ENCODE assay signal across 8 cellular contexts in the genomic region with DNA sequence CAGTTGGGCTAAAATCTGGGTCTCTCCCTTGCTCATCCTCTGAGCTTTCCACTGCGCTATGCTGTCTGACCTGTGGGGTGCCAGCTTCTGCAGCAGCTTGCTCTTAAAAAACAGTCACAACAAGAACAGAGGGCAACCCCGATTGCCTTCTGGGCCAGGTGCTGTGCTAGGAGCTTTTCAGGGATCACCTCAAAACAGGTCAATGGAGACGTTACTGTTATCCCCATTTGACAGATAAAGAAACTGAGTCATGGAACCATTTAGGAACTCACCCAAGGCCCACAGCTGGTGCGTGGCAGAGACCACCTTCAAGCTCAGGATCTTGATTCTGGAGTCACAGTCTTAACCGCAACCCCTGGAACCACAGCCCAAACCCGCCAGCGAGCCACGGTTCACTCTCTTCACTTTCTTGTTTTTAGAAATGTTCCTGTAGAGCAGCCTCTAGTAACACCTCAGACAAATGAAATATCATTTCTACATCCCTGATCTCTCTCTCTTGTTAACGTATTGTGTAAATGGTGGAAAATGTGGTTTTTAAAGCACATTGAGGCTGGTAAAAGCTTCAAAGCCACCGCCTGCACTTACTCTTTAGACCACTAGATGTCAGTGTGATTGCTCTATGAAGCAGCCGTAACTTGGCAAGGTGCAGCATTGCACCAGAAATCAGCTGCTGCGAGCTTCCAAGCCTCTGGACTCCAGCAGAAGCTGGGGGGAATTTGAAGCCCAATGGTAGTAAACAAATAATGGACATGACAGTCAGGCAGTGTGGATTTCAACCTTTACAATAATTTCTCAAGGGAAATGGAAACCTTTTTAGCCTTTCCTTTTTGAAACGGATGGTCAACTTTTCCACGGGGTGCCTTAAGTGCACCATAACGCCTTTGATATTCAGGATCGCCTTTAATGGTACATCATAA. TPM values are rescaled to one million over a fixed set of nuclear protein-coding genes. Genes with fewer than 3 reads are reported as not detected.
DNase-seq lines count a peak whose midpoint lies in the region; ATAC-seq, FAIRE-seq and TF ChIP-seq lines count a peak whose summit lies in the region.

No MANE protein-coding gene starts in this region.

- H4K20me1 ChIP-seq in MM.1S (ENCODE audit: insufficient read depth, low read length): no peaks in the 10 kb centered on the region

- H3K79me2 ChIP-seq in MM.1S (ENCODE audit: low read length): no peaks in the 10 kb centered on the region

- H3K27ac ChIP-seq in MM.1S (ENCODE audit: low read length) (no peak overlapping the region), SJSA1 (no peak overlapping the region)

- peak; percentile 77 for ATAC-seq in omental fat pad (ENCODE audit: low FRiP score)

- TF ChIP-seq POLR2A in H54 (IDR thresholded peaks at IDR 0.05; ENCODE audit: low read depth, low read length): no peak

- H3K4me2 ChIP-seq in MM.1S (ENCODE audit: low read depth, low read length): no peak overlapping the region

- no peak overlapping the region for H2AFZ ChIP-seq in MM.1S (ENCODE audit: low read length)

- H3K4me3 Mint-ChIP-seq in type B pancreatic cell: no peak overlapping the region

- DNase-seq in H54 (ENCODE audit: insufficient read length, low spot score) (peak; percentile 58), MM.1S (peak; percentile 79), SJSA1 (ENCODE audit: low read depth in 1 of 2, low spot score in 2 of 2) (peak; percentile 51 to 71), frontal cortex (ENCODE audit: low spot score in 2 of 2) (peak; percentile 23 to 53), omental fat pad (ENCODE audit: low spot score) (peak; percentile 39), type B pancreatic cell (ENCODE audit: extremely low spot score, unreplicated experiment) (no peak)
- DNase-seq in activated naive CD4-positive, alpha-beta T cell (lab: John Stamatoyannopoulos, UW): peak; percentile 25 to 59 (median 42)

- H3K4me3 ChIP-seq in MM.1S (ENCODE audit: low read length) (no peak overlapping the region), SJSA1 (no peak overlapping the region)

- H3F3A ChIP-seq in MM.1S (ENCODE audit: insufficient read depth, low read length): no peaks in the 10 kb centered on the region

- no peaks in the 10 kb centered on the region for H3K36me3 ChIP-seq in MM.1S (replicated peaks; ENCODE audit: insufficient read depth, low read length)
- H3K36me3 ChIP-seq in SJSA1: no peaks in the 10 kb centered on the region

- H3K9me3 ChIP-seq in MM.1S (replicated peaks; ENCODE audit: insufficient read depth, low read length): no peaks in the 10 kb centered on the region
- no peaks in the 10 kb centered on the region; the same call in 1 of the 2 replicates for H3K9me3 ChIP-seq in SJSA1 (replicated peaks)

- H3K4me1 Mint-ChIP-seq in type B pancreatic cell (ENCODE audit: unreplicated experiment): peaks cover 17% of the 10 kb centered on the region

- no peaks in the 10 kb centered on the region for H3K27me3 Mint-ChIP-seq in type B pancreatic cell

- H3K27ac Mint-ChIP-seq in type B pancreatic cell: no peak overlapping the region

- FAIRE-seq in G401.6 (lab: Jason Lieb, UNC): peak; percentile 53
- FAIRE-seq in H54 (lab: Jason Lieb, UNC): peak; percentile 98
- FAIRE-seq in frontal cortex (lab: Jason Lieb, UNC): no peak

- no peaks in the 10 kb centered on the region for H3K4me1 ChIP-seq in MM.1S (ENCODE audit: low read length)
- peaks cover 41% of the 10 kb centered on the region for H3K4me1 ChIP-seq in SJSA1 (replicated peaks)

- H3K36me3 Mint-ChIP-seq in type B pancreatic cell: no peaks in the 10 kb centered on the region

- H3K9me3 Mint-ChIP-seq in type B pancreatic cell: no peaks in the 10 kb centered on the region

- TF ChIP-seq CTCF in MM.1S (IDR thresholded peaks at IDR 0.05; ENCODE audit: low read length) (peak; percentile 98), omental fat pad (IDR thresholded peaks at IDR 0.05) (peak in 2 of 3 donors; percentile 81 to 93), type B pancreatic cell (conservative IDR thresholded peaks at IDR 0.05) (peak; percentile 92)

- H3K9ac ChIP-seq in MM.1S (ENCODE audit: low read length): no peak overlapping the region

- no peaks in the 10 kb centered on the region for H3K27me3 ChIP-seq in MM.1S (replicated peaks; ENCODE audit: insufficient read depth, low read length)
- H3K27me3 ChIP-seq in SJSA1 (replicated peaks): no peaks in the 10 kb centered on the region

- H3K9me2 ChIP-seq in MM.1S (replicated peaks; ENCODE audit: insufficient read depth, low read length): no peaks in the 10 kb centered on the region

RNA-seq across cellular contexts. Expression of gene FYB1, which starts 1.7 kb away (rescaled TPM):
- 0.34 and 0.68 TPM in 2 replicates for total RNA-seq in SJSA1 (2014; rRNA removed; shearing (Covaris generic))
- total RNA-seq in frontal cortex (1.6 TPM), omental fat pad (10 to 100 TPM; 13.2 to 46.2 (median 22.6) TPM), type B pancreatic cell (ENCODE audit: low replicate concordance) (0.24 and 0.33 TPM in 2 replicates)
